Comparison of ENCODE assay signal across 1 cellular context in the genomic region with DNA sequence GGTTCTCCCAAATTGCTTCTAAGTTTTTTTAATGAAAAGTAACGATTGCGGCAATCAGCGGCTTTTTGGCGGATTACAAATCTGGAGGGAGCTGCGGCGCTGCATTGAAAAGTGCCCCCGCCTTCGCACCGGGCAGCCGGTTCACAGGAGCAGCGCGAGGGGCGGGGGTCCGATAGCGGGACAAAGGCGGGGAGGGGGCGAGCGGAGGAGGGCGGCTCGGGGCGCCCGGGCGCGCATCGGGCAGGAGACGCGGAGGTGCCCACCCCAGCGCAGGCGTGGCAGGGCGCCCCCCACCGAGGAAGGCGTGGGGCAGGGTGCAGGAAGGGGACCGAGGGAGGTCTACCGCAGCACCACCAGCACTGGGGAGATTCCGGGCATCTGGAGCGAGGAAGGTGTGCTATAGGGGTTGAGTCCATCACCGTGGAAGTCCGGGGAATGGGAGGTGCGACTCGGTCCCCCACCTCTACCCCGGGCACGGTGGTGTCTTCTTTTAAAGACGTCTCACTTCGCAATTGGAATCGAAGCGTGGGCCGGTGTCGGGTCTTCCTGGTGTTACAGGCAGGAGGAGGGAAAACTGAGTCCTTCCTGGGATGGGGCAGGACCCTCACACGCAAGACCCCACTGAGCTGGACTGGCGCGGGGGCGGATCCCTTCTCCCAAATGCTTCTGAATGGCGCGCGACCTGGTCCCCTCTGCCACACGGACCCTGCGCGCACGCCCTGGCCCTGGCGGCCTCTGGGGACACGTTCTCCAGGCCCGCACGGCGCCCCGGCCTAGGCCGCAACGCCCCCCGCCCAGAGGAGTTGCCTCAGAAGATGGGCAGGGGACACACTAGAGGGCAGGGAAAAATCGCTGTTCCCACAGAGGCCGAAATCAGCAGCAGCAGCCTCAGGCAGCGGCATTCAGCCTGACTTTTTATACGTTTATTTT.
TF ChIP-seq lines count a peak whose summit lies in the region.

No MANE protein-coding gene starts in this region.

TF ChIP-seq in H1, 55 proteins besides CTCF, POLR2A, EP300 and RAD21:
- TF ChIP-seq EZH2 (IDR thresholded peaks at IDR 0.05; ENCODE audit: low read depth, low read length, severe bottlenecking) (peak; percentile 95), SP4 (IDR thresholded peaks at IDR 0.05; ENCODE audit: low read length) (no peak), GTF2F1 (IDR thresholded peaks at IDR 0.05; ENCODE audit: borderline replicate concordance, low read depth, low read length) (no peak), SUZ12 (IDR thresholded peaks at IDR 0.05; ENCODE audit: low read length) (peak; percentile 84), ASH2L (IDR thresholded peaks at IDR 0.05; ENCODE audit: low read length) (peak; percentile 26), RNF2 (IDR thresholded peaks at IDR 0.05; ENCODE audit: borderline replicate concordance, low read depth, low read length, missing control alignments, poor library complexity, severe bottlenecking) (peak; percentile 87), CTBP2 (IDR thresholded peaks at IDR 0.05; ENCODE audit: borderline replicate concordance, insufficient read depth, insufficient read length, low read length) (peak; percentile 23), POU5F1 (IDR thresholded peaks at IDR 0.05; ENCODE audit: low read depth, low read length) (no peak), MAFK (IDR thresholded peaks at IDR 0.05; ENCODE audit: low read depth, low read length) (no peak)
- TF ChIP-seq, protein P1, sequence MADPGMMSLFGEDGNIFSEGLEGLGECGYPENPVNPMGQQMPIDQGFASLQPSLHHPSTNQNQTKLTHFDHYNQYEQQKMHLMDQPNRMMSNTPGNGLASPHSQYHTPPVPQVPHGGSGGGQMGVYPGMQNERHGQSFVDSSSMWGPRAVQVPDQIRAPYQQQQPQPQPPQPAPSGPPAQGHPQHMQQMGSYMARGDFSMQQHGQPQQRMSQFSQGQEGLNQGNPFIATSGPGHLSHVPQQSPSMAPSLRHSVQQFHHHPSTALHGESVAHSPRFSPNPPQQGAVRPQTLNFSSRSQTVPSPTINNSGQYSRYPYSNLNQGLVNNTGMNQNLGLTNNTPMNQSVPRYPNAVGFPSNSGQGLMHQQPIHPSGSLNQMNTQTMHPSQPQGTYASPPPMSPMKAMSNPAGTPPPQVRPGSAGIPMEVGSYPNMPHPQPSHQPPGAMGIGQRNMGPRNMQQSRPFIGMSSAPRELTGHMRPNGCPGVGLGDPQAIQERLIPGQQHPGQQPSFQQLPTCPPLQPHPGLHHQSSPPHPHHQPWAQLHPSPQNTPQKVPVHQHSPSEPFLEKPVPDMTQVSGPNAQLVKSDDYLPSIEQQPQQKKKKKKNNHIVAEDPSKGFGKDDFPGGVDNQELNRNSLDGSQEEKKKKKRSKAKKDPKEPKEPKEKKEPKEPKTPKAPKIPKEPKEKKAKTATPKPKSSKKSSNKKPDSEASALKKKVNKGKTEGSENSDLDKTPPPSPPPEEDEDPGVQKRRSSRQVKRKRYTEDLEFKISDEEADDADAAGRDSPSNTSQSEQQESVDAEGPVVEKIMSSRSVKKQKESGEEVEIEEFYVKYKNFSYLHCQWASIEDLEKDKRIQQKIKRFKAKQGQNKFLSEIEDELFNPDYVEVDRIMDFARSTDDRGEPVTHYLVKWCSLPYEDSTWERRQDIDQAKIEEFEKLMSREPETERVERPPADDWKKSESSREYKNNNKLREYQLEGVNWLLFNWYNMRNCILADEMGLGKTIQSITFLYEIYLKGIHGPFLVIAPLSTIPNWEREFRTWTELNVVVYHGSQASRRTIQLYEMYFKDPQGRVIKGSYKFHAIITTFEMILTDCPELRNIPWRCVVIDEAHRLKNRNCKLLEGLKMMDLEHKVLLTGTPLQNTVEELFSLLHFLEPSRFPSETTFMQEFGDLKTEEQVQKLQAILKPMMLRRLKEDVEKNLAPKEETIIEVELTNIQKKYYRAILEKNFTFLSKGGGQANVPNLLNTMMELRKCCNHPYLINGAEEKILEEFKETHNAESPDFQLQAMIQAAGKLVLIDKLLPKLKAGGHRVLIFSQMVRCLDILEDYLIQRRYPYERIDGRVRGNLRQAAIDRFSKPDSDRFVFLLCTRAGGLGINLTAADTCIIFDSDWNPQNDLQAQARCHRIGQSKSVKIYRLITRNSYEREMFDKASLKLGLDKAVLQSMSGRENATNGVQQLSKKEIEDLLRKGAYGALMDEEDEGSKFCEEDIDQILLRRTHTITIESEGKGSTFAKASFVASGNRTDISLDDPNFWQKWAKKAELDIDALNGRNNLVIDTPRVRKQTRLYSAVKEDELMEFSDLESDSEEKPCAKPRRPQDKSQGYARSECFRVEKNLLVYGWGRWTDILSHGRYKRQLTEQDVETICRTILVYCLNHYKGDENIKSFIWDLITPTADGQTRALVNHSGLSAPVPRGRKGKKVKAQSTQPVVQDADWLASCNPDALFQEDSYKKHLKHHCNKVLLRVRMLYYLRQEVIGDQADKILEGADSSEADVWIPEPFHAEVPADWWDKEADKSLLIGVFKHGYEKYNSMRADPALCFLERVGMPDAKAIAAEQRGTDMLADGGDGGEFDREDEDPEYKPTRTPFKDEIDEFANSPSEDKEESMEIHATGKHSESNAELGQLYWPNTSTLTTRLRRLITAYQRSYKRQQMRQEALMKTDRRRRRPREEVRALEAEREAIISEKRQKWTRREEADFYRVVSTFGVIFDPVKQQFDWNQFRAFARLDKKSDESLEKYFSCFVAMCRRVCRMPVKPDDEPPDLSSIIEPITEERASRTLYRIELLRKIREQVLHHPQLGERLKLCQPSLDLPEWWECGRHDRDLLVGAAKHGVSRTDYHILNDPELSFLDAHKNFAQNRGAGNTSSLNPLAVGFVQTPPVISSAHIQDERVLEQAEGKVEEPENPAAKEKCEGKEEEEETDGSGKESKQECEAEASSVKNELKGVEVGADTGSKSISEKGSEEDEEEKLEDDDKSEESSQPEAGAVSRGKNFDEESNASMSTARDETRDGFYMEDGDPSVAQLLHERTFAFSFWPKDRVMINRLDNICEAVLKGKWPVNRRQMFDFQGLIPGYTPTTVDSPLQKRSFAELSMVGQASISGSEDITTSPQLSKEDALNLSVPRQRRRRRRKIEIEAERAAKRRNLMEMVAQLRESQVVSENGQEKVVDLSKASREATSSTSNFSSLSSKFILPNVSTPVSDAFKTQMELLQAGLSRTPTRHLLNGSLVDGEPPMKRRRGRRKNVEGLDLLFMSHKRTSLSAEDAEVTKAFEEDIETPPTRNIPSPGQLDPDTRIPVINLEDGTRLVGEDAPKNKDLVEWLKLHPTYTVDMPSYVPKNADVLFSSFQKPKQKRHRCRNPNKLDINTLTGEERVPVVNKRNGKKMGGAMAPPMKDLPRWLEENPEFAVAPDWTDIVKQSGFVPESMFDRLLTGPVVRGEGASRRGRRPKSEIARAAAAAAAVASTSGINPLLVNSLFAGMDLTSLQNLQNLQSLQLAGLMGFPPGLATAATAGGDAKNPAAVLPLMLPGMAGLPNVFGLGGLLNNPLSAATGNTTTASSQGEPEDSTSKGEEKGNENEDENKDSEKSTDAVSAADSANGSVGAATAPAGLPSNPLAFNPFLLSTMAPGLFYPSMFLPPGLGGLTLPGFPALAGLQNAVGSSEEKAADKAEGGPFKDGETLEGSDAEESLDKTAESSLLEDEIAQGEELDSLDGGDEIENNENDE (IDR thresholded peaks at IDR 0.05; ENCODE audit: insufficient replicate concordance, low read length): no peak
- TF ChIP-seq, protein P2, sequence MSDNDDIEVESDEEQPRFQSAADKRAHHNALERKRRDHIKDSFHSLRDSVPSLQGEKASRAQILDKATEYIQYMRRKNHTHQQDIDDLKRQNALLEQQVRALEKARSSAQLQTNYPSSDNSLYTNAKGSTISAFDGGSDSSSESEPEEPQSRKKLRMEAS (IDR thresholded peaks at IDR 0.05): no peak
TF ChIP-seq in H1: peak in this region for 5.
